1 cellular context compared by ENCODE assay signal in the genomic region with DNA sequence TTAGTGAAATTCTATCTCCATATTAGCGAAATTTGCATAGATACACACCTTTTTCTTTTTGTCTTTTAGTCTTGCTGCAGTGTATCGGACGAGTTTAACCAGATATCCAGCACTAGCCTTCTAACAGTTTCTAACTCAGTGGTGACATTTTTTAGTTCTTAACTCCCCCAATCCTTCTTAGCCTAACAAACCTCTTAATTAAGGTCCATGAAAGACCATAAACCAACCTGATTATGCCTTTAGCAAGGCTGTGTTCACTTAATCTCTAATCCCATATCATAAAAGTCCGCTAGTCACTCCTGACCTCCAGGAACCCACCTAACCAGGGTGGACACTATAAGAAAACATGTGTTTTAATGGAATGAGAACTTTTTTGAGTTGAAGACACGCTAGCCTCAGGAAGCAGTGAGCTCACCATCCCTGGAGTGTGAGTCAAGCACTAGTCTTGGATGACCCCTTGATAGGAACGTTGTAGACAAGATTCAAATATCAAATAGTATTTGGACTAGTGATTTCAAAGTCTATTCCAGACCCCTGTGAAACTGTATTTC.
TF ChIP-seq lines count a peak whose summit lies in the region.

No MANE protein-coding gene starts in this region.

TF ChIP-seq in IMR-90, 13 proteins besides CTCF, POLR2A, EP300 and RAD21 (continued from another document):
- TF ChIP-seq, protein P1, sequence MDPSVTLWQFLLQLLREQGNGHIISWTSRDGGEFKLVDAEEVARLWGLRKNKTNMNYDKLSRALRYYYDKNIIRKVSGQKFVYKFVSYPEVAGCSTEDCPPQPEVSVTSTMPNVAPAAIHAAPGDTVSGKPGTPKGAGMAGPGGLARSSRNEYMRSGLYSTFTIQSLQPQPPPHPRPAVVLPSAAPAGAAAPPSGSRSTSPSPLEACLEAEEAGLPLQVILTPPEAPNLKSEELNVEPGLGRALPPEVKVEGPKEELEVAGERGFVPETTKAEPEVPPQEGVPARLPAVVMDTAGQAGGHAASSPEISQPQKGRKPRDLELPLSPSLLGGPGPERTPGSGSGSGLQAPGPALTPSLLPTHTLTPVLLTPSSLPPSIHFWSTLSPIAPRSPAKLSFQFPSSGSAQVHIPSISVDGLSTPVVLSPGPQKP (IDR thresholded peaks at IDR 0.05; ENCODE audit: borderline replicate concordance, low read depth, low read length): no peak
- TF ChIP-seq BHLHE40 (IDR thresholded peaks at IDR 0.05; ENCODE audit: low read depth, low read length) (no peak), MAZ (IDR thresholded peaks at IDR 0.05; ENCODE audit: borderline replicate concordance, low read depth, low read length) (no peak), RFX5 (IDR thresholded peaks at IDR 0.05; ENCODE audit: low read depth, low read length) (no peak), MAFK (IDR thresholded peaks at IDR 0.05; ENCODE audit: low read depth, low read length) (no peak), NFE2L2 (IDR thresholded peaks at IDR 0.05; ENCODE audit: low read depth, low read length) (no peak), CHD1 (IDR thresholded peaks at IDR 0.05; ENCODE audit: low read depth, low read length) (0 out of 2 replicates have a peak, but pooled peaks have one; percentile 19), CEBPB (IDR thresholded peaks at IDR 0.05; ENCODE audit: low read depth, low read length) (no peak), FOS (IDR thresholded peaks at IDR 0.05; ENCODE audit: low read depth, low read length) (peak; percentile 71)
- TF ChIP-seq, protein P2, sequence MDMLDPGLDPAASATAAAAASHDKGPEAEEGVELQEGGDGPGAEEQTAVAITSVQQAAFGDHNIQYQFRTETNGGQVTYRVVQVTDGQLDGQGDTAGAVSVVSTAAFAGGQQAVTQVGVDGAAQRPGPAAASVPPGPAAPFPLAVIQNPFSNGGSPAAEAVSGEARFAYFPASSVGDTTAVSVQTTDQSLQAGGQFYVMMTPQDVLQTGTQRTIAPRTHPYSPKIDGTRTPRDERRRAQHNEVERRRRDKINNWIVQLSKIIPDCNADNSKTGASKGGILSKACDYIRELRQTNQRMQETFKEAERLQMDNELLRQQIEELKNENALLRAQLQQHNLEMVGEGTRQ (IDR thresholded peaks at IDR 0.05; ENCODE audit: low read depth, low read length): no peak
